In the genomic region with DNA sequence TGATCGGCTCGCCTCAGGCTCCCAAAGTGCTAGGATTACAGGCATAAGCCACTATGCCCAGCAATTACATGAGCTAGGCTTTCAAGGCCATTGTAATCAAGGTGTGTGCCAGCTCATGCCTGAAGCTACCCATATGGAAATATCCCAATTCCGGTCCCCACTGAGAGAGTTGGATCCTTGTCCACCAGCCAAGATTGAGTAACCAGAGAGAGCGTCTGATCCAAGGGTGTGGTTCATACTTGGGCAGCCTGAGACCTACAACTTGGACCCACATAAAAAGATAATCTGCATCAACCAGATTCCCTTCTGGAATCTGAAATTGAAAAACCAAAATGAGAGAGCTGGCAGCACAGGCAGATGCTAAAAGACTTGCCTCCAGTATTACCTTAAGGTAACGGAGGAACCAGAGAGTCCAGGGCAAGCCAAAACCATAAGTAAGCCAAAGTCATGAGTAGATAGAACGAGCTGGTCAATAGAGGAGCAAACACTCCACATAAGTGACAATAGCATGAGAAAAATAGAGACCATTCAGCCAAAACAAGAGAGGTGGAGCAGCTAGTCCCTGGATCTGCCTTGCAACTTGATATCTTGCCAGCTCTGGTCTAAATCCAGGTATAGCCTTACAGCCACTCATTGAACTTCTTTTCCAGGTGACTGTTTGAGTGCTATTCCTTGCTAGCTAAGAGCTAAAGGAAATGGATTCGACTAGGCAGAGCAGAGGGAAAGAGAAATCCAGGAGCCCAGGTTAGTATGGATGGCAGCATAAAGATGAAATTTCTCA, we compare ENCODE assay signal across 22 cellular contexts.
A peak's percentile ranks its signal among the peaks of the same experiment; 100 is the strongest.
DNase-seq lines count a peak whose midpoint lies in the region; ATAC-seq and TF ChIP-seq lines count a peak whose summit lies in the region.
"Had no signal": no experiment of that assay in that cellular context is flagged by ENCODE, and none has a peak within 500 bp of the region (broad histone marks: within the 10 kb centered on the region; RNA-seq: fewer than 3 reads in every experiment).

No MANE protein-coding gene starts in this region.

- H3K27ac ChIP-seq in left ventricle myocardium inferior (replicated peaks), result no peak overlapping the region
- H3K27ac ChIP-seq in testis, result no peak overlapping the region
- H3K27ac ChIP-seq: C4-2B, cardiac muscle cell, spleen, upper lobe of right lung had no signal

- peaks cover 8% of the 10 kb centered on the region for H3K4me1 ChIP-seq in left ventricle myocardium inferior
- H3K4me1 ChIP-seq in testis, result no peaks in the 10 kb centered on the region
- H3K4me1 ChIP-seq: spleen, upper lobe of right lung had no signal

- H3K4me1 Mint-ChIP-seq in activated naive CD4-positive, alpha-beta T cell treated with anti-CD3 and anti-CD28 coated beads, Interleukin-2, amount 10 ng/mL, durations not matched to agents 7 days and 5 days, result peaks cover 30% of the 10 kb centered on the region
- H3K4me1 Mint-ChIP-seq: naive B cell had no signal

- ATAC-seq in activated naive CD4-positive, alpha-beta T cell treated with anti-CD3 and anti-CD28 coated beads, Interleukin-2, amount 50 U/mL, for 72 hours, result no peak
- ATAC-seq: HepG2, upper lobe of right lung had no signal

- DNase-seq in activated naive CD4-positive, alpha-beta T cell treated with anti-CD3 and anti-CD28 coated beads, Interleukin-2, amount 10 ng/mL, durations not matched to agents 7 days and 5 days, result no peak
- no peak for DNase-seq in activated naive CD4-positive, alpha-beta T cell treated with anti-CD3 and anti-CD28 coated beads, Interleukin-2, amount 50 U/mL, for 72 hours (ENCODE audit: low spot score in 2 of 2)
- DNase-seq in NCI-H748 treated with DMSO at 0.1 percent for 48 hours (lab: John Stamatoyannopoulos, UW) (peak; percentile 42), epithelial cell of esophagus (ENCODE audit: low read depth) (peak; percentile 72), mucosa of gallbladder (ENCODE audit: low spot score) (no peak), left ventricle myocardium inferior (no peak), glomerular visceral epithelial cell (ENCODE audit: extremely low spot score) (no peak), testis (no peak)
- DNase-seq: activated naive CD8-positive, alpha-beta T cell treated with anti-CD3 and anti-CD28 coated beads for 36 hours; activated T-cell treated with anti-CD3 and anti-CD28 coated beads, Interleukin-2, amount 50 U/mL, for 1 hour; effector CD8-positive, alpha-beta T cell; MG63; naive B cell; NCI-H446 treated with DMSO at 0.1 percent for 48 hours; spleen; stimulated activated naive CD4-positive, alpha-beta T cell treated with Interleukin-2 at 50 U/mL for 16 hours; SW 1271; upper lobe of right lung had no signal

- peak overlapping the region; percentile 16 for H3K27ac Mint-ChIP-seq in activated naive CD4-positive, alpha-beta T cell treated with anti-CD3 and anti-CD28 coated beads, Interleukin-2, amount 10 ng/mL, durations not matched to agents 7 days and 5 days
- H3K27ac Mint-ChIP-seq in activated naive CD4-positive, alpha-beta T cell treated with anti-CD3 and anti-CD28 coated beads, Interleukin-2, amount 50 U/mL, for 72 hours, result no peak overlapping the region
- H3K27ac Mint-ChIP-seq: activated naive CD8-positive, alpha-beta T cell treated with anti-CD3 and anti-CD28 coated beads for 36 hours; naive B cell; progenitor cell of endocrine pancreas had no signal

- H3K27me3 Mint-ChIP-seq in activated naive CD4-positive, alpha-beta T cell treated with anti-CD3 and anti-CD28 coated beads, Interleukin-2, amount 10 ng/mL, durations not matched to agents 7 days and 5 days, result no peaks in the 10 kb centered on the region
- H3K27me3 Mint-ChIP-seq: activated naive CD8-positive, alpha-beta T cell treated with anti-CD3 and anti-CD28 coated beads for 36 hours; progenitor cell of endocrine pancreas had no signal

- H3K9me3 ChIP-seq in left ventricle myocardium inferior (replicated peaks) (peaks cover 8% of the 10 kb centered on the region), testis (no peaks in the 10 kb centered on the region)
- H3K9me3 ChIP-seq: MG63, upper lobe of right lung had no signal

- H3K36me3 Mint-ChIP-seq in activated naive CD4-positive, alpha-beta T cell treated with anti-CD3 and anti-CD28 coated beads, Interleukin-2, amount 10 ng/mL, durations not matched to agents 7 days and 5 days, result peaks cover 1% of the 10 kb centered on the region
- H3K36me3 Mint-ChIP-seq in activated naive CD4-positive, alpha-beta T cell treated with anti-CD3 and anti-CD28 coated beads, Interleukin-2, amount 50 U/mL, for 72 hours, result no peaks in the 10 kb centered on the region
- H3K36me3 Mint-ChIP-seq: naive B cell had no signal

- 93 to 95% methylated on average over 7 of the region's 7 CpGs for WGBS in testis, 2 donors

- H3K27me3 ChIP-seq in left ventricle myocardium inferior (ENCODE audit: low read depth), result no peaks in the 10 kb centered on the region
- H3K27me3 ChIP-seq in testis, result no peaks in the 10 kb centered on the region
- H3K27me3 ChIP-seq: cardiac muscle cell, MG63, spleen, upper lobe of right lung had no signal

- CTCF ChIA-PET in activated naive CD4-positive, alpha-beta T cell treated with anti-CD3 and anti-CD28 coated beads, Interleukin-2, amount 10 ng/mL, durations not matched to agents 7 days and 5 days (lab: Charles Lee), result interaction anchor here (0.6 to 1.0 kb wide), 2 partner anchors 158 to 175 kb away, joined by 3 read pairs; no protein-coding TSS in a partner anchor

- H3K4me3 Mint-ChIP-seq in activated naive CD4-positive, alpha-beta T cell treated with anti-CD3 and anti-CD28 coated beads, Interleukin-2, amount 10 ng/mL, durations not matched to agents 7 days and 5 days, result no peak overlapping the region
- H3K4me3 Mint-ChIP-seq: activated naive CD8-positive, alpha-beta T cell treated with anti-CD3 and anti-CD28 coated beads for 36 hours; naive B cell had no signal

- H3K36me3 ChIP-seq in left ventricle myocardium inferior, result no peaks in the 10 kb centered on the region
- no peaks in the 10 kb centered on the region for H3K36me3 ChIP-seq in testis (ENCODE audit: low read depth, missing control alignments)
- H3K36me3 ChIP-seq: cardiac muscle cell, MG63, spleen, upper lobe of right lung had no signal

- intact Hi-C loops in left ventricle myocardium inferior (cut with micrococcal nuclease), result no loop called here
- intact Hi-C loops in testis (cut with DNase I; ENCODE audit: low total_unique reads), result no loop called here

- no peaks in the 10 kb centered on the region for H3K9me3 Mint-ChIP-seq in activated naive CD4-positive, alpha-beta T cell treated with anti-CD3 and anti-CD28 coated beads, Interleukin-2, amount 10 ng/mL, durations not matched to agents 7 days and 5 days
- peaks cover 0 to 4% of the 10 kb centered on the region in 2 donors for H3K9me3 Mint-ChIP-seq in activated naive CD4-positive, alpha-beta T cell treated with anti-CD3 and anti-CD28 coated beads, Interleukin-2, amount 50 U/mL, for 72 hours

- no peak for TF ChIP-seq POLR2A in testis (IDR thresholded peaks at IDR 0.05)

- no peak overlapping the region for H3K4me3 ChIP-seq in epithelial cell of esophagus (ENCODE audit: low read length)
- no peak overlapping the region for H3K4me3 ChIP-seq in left ventricle myocardium inferior
- H3K4me3 ChIP-seq in testis, result no peak overlapping the region
- H3K4me3 ChIP-seq: cardiac muscle cell, MG63, spleen, upper lobe of right lung had no signal

- TF ChIP-seq CTCF in epithelial cell of esophagus (IDR thresholded peaks at IDR 0.05; ENCODE audit: insufficient read depth, low read depth, low read length, missing control alignments) (no peak), left ventricle myocardium inferior (IDR thresholded peaks at IDR 0.05; ENCODE audit: borderline replicate concordance) (no peak), testis (IDR thresholded peaks at IDR 0.05) (no peak)

Comparison
In these comparisons a context has a peak if more than half of its experiments do, and no peak if none do; other contexts are left out.
1. DNase-seq: peak in NCI-H748 treated with DMSO at 0.1 percent for 48 hours (single experiment) and epithelial cell of esophagus (single experiment); none in activated naive CD4-positive, alpha-beta T cell treated with anti-CD3 and anti-CD28 coated beads, Interleukin-2, amount 10 ng/mL, durations not matched to agents 7 days and 5 days (single experiment), activated naive CD4-positive, alpha-beta T cell treated with anti-CD3 and anti-CD28 coated beads, Interleukin-2, amount 50 U/mL, for 72 hours (0 of 2), mucosa of gallbladder (single experiment), left ventricle myocardium inferior (single experiment), glomerular visceral epithelial cell (single experiment) and testis (single experiment).